1 cellular context compared by ENCODE assay signal in genomic region chr1:228785366-228786085, GRCh38.
TF ChIP-seq lines count a peak whose summit lies in the region.

No MANE protein-coding gene starts in this region.

TF ChIP-seq in GM23338, 12 proteins besides CTCF, POLR2A, EP300 and RAD21:
- TF ChIP-seq REST (IDR thresholded peaks at IDR 0.05; ENCODE audit: unreplicated experiment) = no peak
- TF ChIP-seq EZH2 (IDR thresholded peaks at IDR 0.05; ENCODE audit: low read depth, unreplicated experiment) = no peak
